In genomic region chr3:168058482-168058881, GRCh38 we compare ENCODE assay signal across 2 cellular contexts.
TF ChIP-seq lines count a peak whose summit lies in the region.

No MANE protein-coding gene starts in this region.

TF ChIP-seq in A549, 52 proteins besides CTCF, POLR2A, EP300 and RAD21:
- TF ChIP-seq RNF2 (IDR thresholded peaks at IDR 0.05; ENCODE audit: borderline replicate concordance, low read depth) (no peak), MAFK (IDR thresholded peaks at IDR 0.05; ENCODE audit: partially characterized antibody) (peak; percentile 98)

TF ChIP-seq in H1, 55 proteins besides CTCF, POLR2A, EP300 and RAD21:
- TF ChIP-seq TBP (IDR thresholded peaks at IDR 0.05; ENCODE audit: low read depth, low read length) (no peak), MAFK (IDR thresholded peaks at IDR 0.05; ENCODE audit: low read depth, low read length) (peak; percentile 100), TCF12 (IDR thresholded peaks at IDR 0.05; ENCODE audit: low read depth, low read length) (no peak), CBX5 (IDR thresholded peaks at IDR 0.05; ENCODE audit: low read depth, low read length) (no peak), SP4 (IDR thresholded peaks at IDR 0.05; ENCODE audit: low read length) (no peak), ATF3 (IDR thresholded peaks at IDR 0.05; ENCODE audit: insufficient read depth, low read depth, low read length) (no peak), CEBPB (IDR thresholded peaks at IDR 0.05; ENCODE audit: low read depth, low read length) (no peak), CHD1 (IDR thresholded peaks at IDR 0.05; ENCODE audit: low read depth, low read length) (no peak)
